Comparison of ENCODE assay signal across 19 cellular contexts in the genomic region with DNA sequence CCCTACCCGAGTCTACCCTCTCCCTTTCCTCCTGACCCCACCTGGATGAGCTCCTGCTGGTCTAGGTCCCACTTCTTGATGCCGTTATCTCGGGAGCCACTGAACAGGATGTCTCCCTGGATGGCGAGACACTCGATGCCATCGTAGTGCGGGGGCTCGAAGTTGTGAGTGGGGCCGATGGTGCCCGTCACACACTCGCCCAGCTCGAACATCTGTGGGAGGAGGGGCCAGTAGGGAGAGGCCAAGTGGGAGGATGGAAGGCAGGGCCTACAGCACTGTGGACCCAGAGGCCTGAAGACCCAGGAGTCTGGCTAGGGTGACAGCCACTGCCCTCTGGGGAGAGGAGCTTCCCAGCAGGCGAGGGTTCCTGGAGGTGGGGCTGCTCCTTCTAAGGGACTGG. TPM values are rescaled to one million over a fixed set of nuclear protein-coding genes. Genes with fewer than 3 reads are reported as not detected.
A peak's percentile ranks its signal among the peaks of the same experiment; 100 is the strongest.
DNase-seq lines count a peak whose midpoint lies in the region; ATAC-seq, FAIRE-seq and TF ChIP-seq lines count a peak whose summit lies in the region.
"Had no signal": no experiment of that assay in that cellular context is flagged by ENCODE, and none has a peak within 500 bp of the region (broad histone marks: within the 10 kb centered on the region; RNA-seq: fewer than 3 reads in every experiment).

No MANE protein-coding gene starts in this region.

- no peaks in the 10 kb centered on the region for H3K9me3 Mint-ChIP-seq in activated naive CD4-positive, alpha-beta T cell treated with anti-CD3 and anti-CD28 coated beads, Interleukin-2, amount 10 ng/mL, durations not matched to agents 7 days and 5 days
- no peaks in the 10 kb centered on the region for H3K9me3 Mint-ChIP-seq in activated naive CD4-positive, alpha-beta T cell treated with anti-CD3 and anti-CD28 coated beads for 36 hours
- H3K9me3 Mint-ChIP-seq: HFFc6 had no signal

- H3K4me2 ChIP-seq in osteoblast (ENCODE audit: insufficient read depth, low read length), result no peak overlapping the region
- H3K4me2 ChIP-seq: BLaER1 treated with 17β-estradiol and CSF1 and Interleukin-3, amounts not matched to agents 10 nM and 100 nM had no signal

- H3K4me1 ChIP-seq in kidney (ENCODE audit: control insufficient read depth in 1 of 2, insufficient read depth in 1 of 2, low read depth in 1 of 2, low read length in 2 of 2), result no peaks in the 10 kb centered on the region
- H3K4me1 ChIP-seq in osteoblast (ENCODE audit: insufficient read depth, low read length), result no peaks in the 10 kb centered on the region
- H3K4me1 ChIP-seq: Caco-2 had no signal

- peaks cover 0 to 7% of the 10 kb centered on the region in 2 donors for H3K9me3 ChIP-seq in kidney (ENCODE audit: control insufficient read depth in 1 of 2, low read length in 2 of 2)
- no peaks in the 10 kb centered on the region for H3K9me3 ChIP-seq in osteoblast (ENCODE audit: low read depth, low read length)
- H3K9me3 ChIP-seq: Caco-2 had no signal

- TF ChIP-seq CTCF in kidney (IDR thresholded peaks at IDR 0.05; ENCODE audit: borderline replicate concordance, extremely low read depth, insufficient read depth) (no peak), osteoblast (IDR thresholded peaks at IDR 0.05; ENCODE audit: extremely low read depth, low read depth, low read length) (no peak)

- intact Hi-C loops in activated naive CD4-positive, alpha-beta T cell treated with anti-CD3 and anti-CD28 coated beads for 36 hours (cut with micrococcal nuclease), result no loop called here
- intact Hi-C loops in kidney (cut with DNase I), result no loop called here

- H3K27ac Mint-ChIP-seq in activated naive CD4-positive, alpha-beta T cell treated with anti-CD3 and anti-CD28 coated beads, Interleukin-2, amount 10 ng/mL, durations not matched to agents 7 days and 5 days, result peak overlapping the region; percentile 64
- H3K27ac Mint-ChIP-seq in activated naive CD4-positive, alpha-beta T cell treated with anti-CD3 and anti-CD28 coated beads for 36 hours, result no peak overlapping the region
- H3K27ac Mint-ChIP-seq: HFFc6 had no signal

- ATAC-seq in GM18520 (IDR thresholded peaks at IDR 0.05; ENCODE audit: unreplicated experiment), result no peak
- ATAC-seq: HCT116 had no signal

- no peak overlapping the region for H3K9ac ChIP-seq in kidney (ENCODE audit: low read length in 2 of 2)
- H3K9ac ChIP-seq: GM23248 had no signal

- H3K79me2 ChIP-seq in osteoblast (ENCODE audit: insufficient read depth, low read length), result no peaks in the 10 kb centered on the region

- H3K27me3 Mint-ChIP-seq in activated naive CD4-positive, alpha-beta T cell treated with anti-CD3 and anti-CD28 coated beads, Interleukin-2, amount 10 ng/mL, durations not matched to agents 7 days and 5 days, result no peaks in the 10 kb centered on the region
- H3K27me3 Mint-ChIP-seq in activated naive CD4-positive, alpha-beta T cell treated with anti-CD3 and anti-CD28 coated beads for 36 hours (ENCODE audit: low read depth), result no peaks in the 10 kb centered on the region
- H3K27me3 Mint-ChIP-seq: CD8-positive, alpha-beta memory T cell had no signal

- FAIRE-seq in kidney (lab: Jason Lieb, UNC), result no peak
- FAIRE-seq: D721Med, G401.6, GM12891 had no signal

- H3K36me3 ChIP-seq in kidney (ENCODE audit: control insufficient read depth in 1 of 2, insufficient read depth in 2 of 2, low read length in 2 of 2), result no peaks in the 10 kb centered on the region
- H3K36me3 ChIP-seq in osteoblast (ENCODE audit: insufficient read depth, low read length), result no peaks in the 10 kb centered on the region

- no peak overlapping the region for H3K27ac ChIP-seq in kidney (ENCODE audit: low read depth in 2 of 2, low read length in 2 of 2)
- H3K27ac ChIP-seq in osteoblast (ENCODE audit: low read depth, low read length), result no peak overlapping the region
- H3K27ac ChIP-seq: GM23248, HL-60 had no signal

- H3K4me3 ChIP-seq in kidney (ENCODE audit: low read length in 2 of 2) (no peak overlapping the region), osteoblast (ENCODE audit: insufficient read depth, low read length) (no peak overlapping the region)
- H3K4me3 ChIP-seq: BLaER1 treated with 17β-estradiol and CSF1 and Interleukin-3, amounts not matched to agents 10 nM and 100 nM; GM23248 had no signal

- H4K20me1 ChIP-seq in osteoblast (ENCODE audit: insufficient read depth, low read length), result no peaks in the 10 kb centered on the region

- H3K36me3 Mint-ChIP-seq in activated naive CD4-positive, alpha-beta T cell treated with anti-CD3 and anti-CD28 coated beads, Interleukin-2, amount 10 ng/mL, durations not matched to agents 7 days and 5 days, result peaks cover 56% of the 10 kb centered on the region
- peaks cover 40% of the 10 kb centered on the region for H3K36me3 Mint-ChIP-seq in activated naive CD4-positive, alpha-beta T cell treated with anti-CD3 and anti-CD28 coated beads for 36 hours (ENCODE audit: low read depth)

- H3K4me1 Mint-ChIP-seq in activated naive CD4-positive, alpha-beta T cell treated with anti-CD3 and anti-CD28 coated beads, Interleukin-2, amount 10 ng/mL, durations not matched to agents 7 days and 5 days, result no peaks in the 10 kb centered on the region
- no peaks in the 10 kb centered on the region for H3K4me1 Mint-ChIP-seq in activated naive CD4-positive, alpha-beta T cell treated with anti-CD3 and anti-CD28 coated beads for 36 hours (ENCODE audit: low read depth)

- no peak overlapping the region for H2AFZ ChIP-seq in osteoblast (ENCODE audit: low read length)
- H2AFZ ChIP-seq: GM23248 had no signal

- no peak overlapping the region for H3K4me3 Mint-ChIP-seq in activated naive CD4-positive, alpha-beta T cell treated with anti-CD3 and anti-CD28 coated beads, Interleukin-2, amount 10 ng/mL, durations not matched to agents 7 days and 5 days
- H3K4me3 Mint-ChIP-seq in activated naive CD4-positive, alpha-beta T cell treated with anti-CD3 and anti-CD28 coated beads for 36 hours, result no peak overlapping the region
- H3K4me3 Mint-ChIP-seq: CD8-positive, alpha-beta memory T cell; HFFc6 had no signal

- H3K27me3 ChIP-seq in osteoblast (ENCODE audit: insufficient read depth, low read length), result no peaks in the 10 kb centered on the region
- H3K27me3 ChIP-seq: BLaER1 treated with 17β-estradiol and CSF1 and Interleukin-3, amounts not matched to agents 10 nM and 100 nM had no signal

- CTCF ChIA-PET in activated naive CD4-positive, alpha-beta T cell treated with anti-CD3 and anti-CD28 coated beads, Interleukin-2, amount 10 ng/mL, durations not matched to agents 7 days and 5 days (lab: Charles Lee), result interaction anchor here (1.2 to 2.6 kb wide), 4 partner anchors 40 to 67 kb away, joined by 3 to 9 read pairs (median 6); no protein-coding TSS in a partner anchor
- CTCF ChIA-PET in activated naive CD4-positive, alpha-beta T cell treated with anti-CD3 and anti-CD28 coated beads for 36 hours (lab: Charles Lee), result interaction anchor here (1.1 to 10.7 kb wide), 4 partner anchors 35 to 144 kb away, joined by 3 to 161 read pairs (median 6); no protein-coding TSS in a partner anchor

- DNase-seq in activated naive CD4-positive, alpha-beta T cell treated with anti-CD3 and anti-CD28 coated beads, Interleukin-2, amount 10 ng/mL, durations not matched to agents 7 days and 5 days, result no peak
- DNase-seq in activated naive CD4-positive, alpha-beta T cell treated with anti-CD3 and anti-CD28 coated beads for 36 hours, result no peak
- peak; percentile 51 for DNase-seq in kidney
- peak; percentile 70 for DNase-seq in osteoblast (ENCODE audit: insufficient read length, low spot score, missing footprints)
- no peak for DNase-seq in iPS-NIHi11 (ENCODE audit: low spot score)
- no peak for DNase-seq in COR-L47 (lab: John Stamatoyannopoulos, UW)
- DNase-seq: 8988T; Caco-2; CD8-positive, alpha-beta memory T cell; GM23248; H7; HFFc6 had no signal

RNA-seq across cellular contexts. Expression of a gene that starts 48.1 kb away (rescaled TPM):
- 10 to 100 TPM; 45.5 to 46.3 TPM for total RNA-seq in activated naive CD4-positive, alpha-beta T cell treated with anti-CD3 and anti-CD28 coated beads for 36 hours
- total RNA-seq in kidney (5.6 TPM), osteoblast (under 0.01 TPM in 2 replicates)
- polyA plus RNA-seq in kidney (ENCODE audit: insufficient read depth, low read depth, low replicate concordance), result 0.19 TPM
- total RNA-seq: GM23248, HFFc6 had no signal

Comparison
In these comparisons a context has a peak if more than half of its experiments do, and no peak if none do; other contexts are left out.
1. DNase-seq: peak in kidney (single experiment) and osteoblast (single experiment); none in activated naive CD4-positive, alpha-beta T cell treated with anti-CD3 and anti-CD28 coated beads, Interleukin-2, amount 10 ng/mL, durations not matched to agents 7 days and 5 days (single experiment), activated naive CD4-positive, alpha-beta T cell treated with anti-CD3 and anti-CD28 coated beads for 36 hours (single experiment), iPS-NIHi11 (single experiment) and COR-L47 (single experiment).